12 cellular contexts compared by ENCODE assay signal in the genomic region with DNA sequence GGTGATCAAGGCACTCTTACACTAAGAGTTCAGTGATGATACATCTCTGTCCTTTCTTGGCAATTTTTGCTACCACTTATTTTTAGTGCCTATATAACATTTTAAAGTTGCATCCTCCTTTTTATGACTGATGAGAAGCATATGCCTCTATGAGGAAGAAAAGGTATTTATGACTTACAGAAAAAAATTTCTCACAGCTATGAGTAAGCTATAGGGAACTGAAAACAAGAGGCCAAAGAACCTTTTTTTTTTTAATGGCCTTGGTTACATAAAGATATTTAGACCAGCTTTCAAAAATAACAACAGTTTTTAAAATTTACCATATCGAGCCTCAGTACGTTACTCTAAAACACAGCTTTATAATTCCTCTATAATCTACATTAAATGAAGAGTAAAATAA. TPM values are rescaled to one million over a fixed set of nuclear protein-coding genes. Genes with fewer than 3 reads are reported as not detected.
A peak's percentile ranks its signal among the peaks of the same experiment; 100 is the strongest.
DNase-seq lines count a peak whose midpoint lies in the region; ATAC-seq and TF ChIP-seq lines count a peak whose summit lies in the region.
"Had no signal": no experiment of that assay in that cellular context is flagged by ENCODE, and none has a peak within 500 bp of the region (broad histone marks: within the 10 kb centered on the region; RNA-seq: fewer than 3 reads in every experiment).

No MANE protein-coding gene starts in this region.

- no peaks in the 10 kb centered on the region for H4K20me1 ChIP-seq in OCI-LY3 (ENCODE audit: insufficient read depth, low read length)

- H3K4me3 ChIP-seq in OCI-LY3 (ENCODE audit: low read length): peak overlapping the region; percentile 25
- H3K4me3 ChIP-seq: right atrium auricular region had no signal

- H3K9me3 ChIP-seq in OCI-LY3 (ENCODE audit: insufficient read depth, low read length): no peaks in the 10 kb centered on the region
- H3K9me3 ChIP-seq: right atrium auricular region had no signal

- H3K27ac ChIP-seq in OCI-LY3 (ENCODE audit: low read length): peak overlapping the region; percentile 85
- H3K27ac ChIP-seq: right atrium auricular region had no signal

- peak overlapping the region; percentile 54 for H3K4me2 ChIP-seq in OCI-LY3 (ENCODE audit: low read length)

- no peak overlapping the region for H2AFZ ChIP-seq in OCI-LY3 (ENCODE audit: low read depth, low read length)

- peaks cover 30% of the 10 kb centered on the region for H3K4me1 ChIP-seq in OCI-LY3 (ENCODE audit: low read length)
- H3K4me1 ChIP-seq: right atrium auricular region had no signal

- peak overlapping the region; percentile 41 for H3K9ac ChIP-seq in OCI-LY3 (ENCODE audit: low read length)

- no peak for DNase-seq in GM03348 (ENCODE audit: low spot score)
- no peak for DNase-seq in left lobe of liver (ENCODE audit: low spot score)
- no peak for DNase-seq in pons (ENCODE audit: low spot score)
- DNase-seq: C1 segment of cervical spinal cord, mammary epithelial cell, NCI-H69 had no signal

- ATAC-seq in GM18502 (IDR thresholded peaks at IDR 0.05; ENCODE audit: poor library complexity, unreplicated experiment) (peak; percentile 97), GM21447 (IDR thresholded peaks at IDR 0.05; ENCODE audit: unreplicated experiment) (peak; percentile 78), HG03066 (IDR thresholded peaks at IDR 0.05; ENCODE audit: low read depth, unreplicated experiment) (peak; percentile 91), left lobe of liver (no peak)
- no peak for ATAC-seq in activated CD4-positive, CD25-positive, alpha-beta regulatory T cell treated with anti-CD3 and anti-CD28 coated beads, Interleukin-2, amount 50 U/mL, for 24 hours

- peaks cover 6% of the 10 kb centered on the region; the same call in 1 of the 2 replicates for H3K79me2 ChIP-seq in OCI-LY3 (ENCODE audit: low read length)

- no peaks in the 10 kb centered on the region for H3K27me3 ChIP-seq in OCI-LY3 (ENCODE audit: low read depth, low read length)
- H3K27me3 ChIP-seq: right atrium auricular region had no signal

- H3K36me3 ChIP-seq in OCI-LY3 (replicated peaks; ENCODE audit: low read depth, low read length): no peaks in the 10 kb centered on the region
- H3K36me3 ChIP-seq: right atrium auricular region had no signal

- no peak for TF ChIP-seq CTCF in OCI-LY3 (IDR thresholded peaks at IDR 0.05; ENCODE audit: low read depth, low read length)

RNA-seq across cellular contexts. Expression of gene MBD5, which starts 21.3 kb away (rescaled TPM):
- 9.8 TPM for total RNA-seq in left lobe of liver

RNA-seq across cellular contexts. Expression of gene ORC4, which starts 21.7 kb away (rescaled TPM):
- total RNA-seq in left lobe of liver: 16.2 TPM

Comparison
In these comparisons a context has a peak if more than half of its experiments do, and no peak if none do; other contexts are left out.
1. ATAC-seq: peak in GM18502 (single experiment), GM21447 (single experiment) and HG03066 (single experiment); none in left lobe of liver (single experiment) and activated CD4-positive, CD25-positive, alpha-beta regulatory T cell treated with anti-CD3 and anti-CD28 coated beads, Interleukin-2, amount 50 U/mL, for 24 hours (0 of 2).